In the genomic region with DNA sequence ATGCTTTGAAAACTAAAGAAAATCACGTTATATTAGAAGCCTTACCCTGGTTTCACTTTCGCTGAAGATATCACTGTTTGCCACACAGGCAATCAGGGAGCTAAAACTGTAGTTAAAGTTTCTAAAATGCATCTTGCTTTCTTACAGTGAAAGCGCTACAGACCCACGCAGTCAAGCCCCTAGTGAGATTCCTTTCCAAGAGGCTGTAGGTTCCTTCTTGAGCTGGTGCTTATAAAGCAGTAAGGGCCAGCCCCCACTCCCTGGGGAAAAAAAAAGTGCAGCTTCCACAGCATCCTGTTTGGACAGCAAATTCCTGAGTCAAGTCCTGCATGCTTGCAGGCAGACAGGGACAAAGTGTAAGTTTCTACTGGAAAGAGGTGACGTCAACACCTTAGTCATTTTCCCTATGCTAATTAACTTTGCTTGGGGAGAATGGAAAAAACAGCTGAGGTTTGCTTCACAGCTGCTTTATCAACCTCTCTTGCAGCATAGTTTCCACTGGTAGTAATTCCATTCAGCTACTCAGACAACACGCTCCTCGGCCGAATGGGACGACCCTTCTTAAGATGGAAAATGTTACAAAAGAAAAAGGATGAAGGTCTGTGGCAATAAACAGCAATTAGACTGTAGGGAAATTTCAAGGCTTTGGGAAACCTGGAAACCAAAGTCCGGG, we compare ENCODE assay signal across 8 cellular contexts.
DNase-seq lines count a peak whose midpoint lies in the region; ATAC-seq and TF ChIP-seq lines count a peak whose summit lies in the region.

No MANE protein-coding gene starts in this region.

- DNase-seq in ELF-1 (ENCODE audit: low read depth, low spot score) = peak; percentile 93
- peak; percentile 81 for DNase-seq in HPDE6-E6E7 (ENCODE audit: extremely low spot score)
- peak; percentile 39 to 59 for DNase-seq in activated CD4-positive, alpha-beta T cell treated with anti-CD3 and anti-CD28 coated beads, Interleukin-2, amount 50 U/mL, for 48 hours
- peak; percentile 99 for DNase-seq in epithelial cell of esophagus (ENCODE audit: low read depth)
- peak; percentile 18 for DNase-seq in middle frontal gyrus (ENCODE audit: extremely low spot score, low spot score)
- peak; percentile 48 for DNase-seq in stimulated activated naive CD8-positive, alpha-beta T cell treated with anti-CD3 and anti-CD28 coated beads, Interleukin-15, Interleukin-2, amounts not matched to agents 100 U/mL and 50 U/mL, for 24 hours
- no peak for DNase-seq in activated CD4-positive, CD25-positive, alpha-beta regulatory T cell treated with anti-CD3 and anti-CD28 coated beads, Interleukin-2, amount 50 U/mL, for 72 hours

- H3K4me3 ChIP-seq in epithelial cell of esophagus (ENCODE audit: low read length) = peak overlapping the region; percentile 54

- peak; percentile 89 for ATAC-seq in stimulated activated naive CD8-positive, alpha-beta T cell treated with anti-CD3 and anti-CD28 coated beads, Interleukin-15, Interleukin-2, amounts not matched to agents 100 U/mL and 50 U/mL, for 24 hours
- ATAC-seq in HG03439 (IDR thresholded peaks at IDR 0.05; ENCODE audit: unreplicated experiment) = no peak

- TF ChIP-seq CTCF in epithelial cell of esophagus (IDR thresholded peaks at IDR 0.05; ENCODE audit: insufficient read depth, low read depth, low read length, missing control alignments) = no peak
